ENCODE assay signal across 26 cellular contexts in genomic region chr14:77236814-77237213, GRCh38.
"Had no signal": no experiment of that assay in that cellular context is flagged by ENCODE, and none has a peak within 500 bp of the region (broad histone marks: within the 10 kb centered on the region; RNA-seq: fewer than 3 reads in every experiment).

No MANE protein-coding gene starts in this region.

- H3K27ac Mint-ChIP-seq: mesothelial cell of epicardium; natural killer cell; nephron progenitor cell; stimulated activated naive B cell treated with anti-CD40 and anti-IgM and Interleukin-4, amounts not matched to agents 10 μg/mL and 1 μg/mL and 100 μg/mL, for 72 hours; stimulated activated naive CD8-positive, alpha-beta T cell treated with anti-CD3 and anti-CD28 coated beads, Interleukin-15, Interleukin-2, amounts not matched to agents 100 ng/mL and 50 ng/mL, for 24 hours; type B pancreatic cell had no signal

- H3K9me3 ChIP-seq: left ventricle myocardium inferior, ovary, prostate gland, tibial nerve, uterus had no signal

- H3K4me1 ChIP-seq: left ventricle myocardium inferior, neural progenitor cell, prostate gland, tibial nerve, uterus had no signal

- DNase-seq: islet precursor cell; left ventricle myocardium inferior; mesendoderm; naive B cell; natural killer cell; nephron progenitor cell; ovary; retina; right cardiac atrium; stimulated activated CD4-positive, alpha-beta T cell treated with anti-CD3 and anti-CD28 coated beads, Interleukin-12 subunit alpha, Interleukin-12 subunit beta, amount 100 ng/mL, for 4 hours; stimulated activated CD4-positive, alpha-beta T cell treated with anti-CD3 and anti-CD28 coated beads, Interleukin-15, amount 100 ng/mL, for 24 hours; stimulated activated CD4-positive, alpha-beta T cell treated with anti-CD3 and anti-CD28 coated beads, Interleukin-2, amount 100 ng/mL, for 24 hours; stimulated activated CD4-positive, alpha-beta T cell treated with anti-CD3 and anti-CD28 coated beads, Interleukin-4, amount 100 ng/mL, for 1 hour; stimulated activated naive B cell treated with anti-CD40 and anti-IgM and Interleukin-4, amounts not matched to agents 10 μg/mL and 1 μg/mL and 100 μg/mL, for 72 hours; substantia nigra; uterus had no signal

- H3K4me3 Mint-ChIP-seq: mesothelial cell of epicardium; naive B cell; natural killer cell; nephron progenitor cell; neural progenitor cell; stimulated activated naive B cell treated with anti-CD40 and anti-IgM and Interleukin-4, amounts not matched to agents 10 μg/mL and 1 μg/mL and 100 μg/mL, for 72 hours; stimulated activated naive CD8-positive, alpha-beta T cell treated with anti-CD3 and anti-CD28 coated beads, Interleukin-15, Interleukin-2, amounts not matched to agents 100 ng/mL and 50 ng/mL, for 24 hours; type B pancreatic cell had no signal

- H3K27me3 Mint-ChIP-seq: stimulated activated naive CD8-positive, alpha-beta T cell treated with anti-CD3 and anti-CD28 coated beads, Interleukin-15, Interleukin-2, amounts not matched to agents 100 ng/mL and 50 ng/mL, for 24 hours had no signal

- H3K9me3 Mint-ChIP-seq: mesothelial cell of epicardium; naive B cell; natural killer cell; nephron progenitor cell; neural progenitor cell; stimulated activated naive B cell treated with anti-CD40 and anti-IgM and Interleukin-4, amounts not matched to agents 10 μg/mL and 1 μg/mL and 100 μg/mL, for 72 hours; stimulated activated naive CD8-positive, alpha-beta T cell treated with anti-CD3 and anti-CD28 coated beads, Interleukin-15, Interleukin-2, amounts not matched to agents 100 ng/mL and 50 ng/mL, for 24 hours; type B pancreatic cell had no signal

- H3K36me3 ChIP-seq: left ventricle myocardium inferior, neural progenitor cell, ovary, prostate gland, tibial nerve, uterus had no signal

- H3K27me3 ChIP-seq: hepatocyte, neural progenitor cell, ovary, tibial nerve, uterus had no signal

- H3K4me3 ChIP-seq: hepatocyte, left ventricle myocardium inferior, lung, neural progenitor cell, ovary, prostate gland, skin epidermis, tibial nerve, uterus had no signal

- ATAC-seq: natural killer cell; right cardiac atrium; sciatic nerve; stimulated activated naive B cell treated with anti-CD40 and anti-IgM and Interleukin-4, amounts not matched to agents 10 μg/mL and 1 μg/mL and 100 μg/mL, for 72 hours had no signal

- H3K4me1 Mint-ChIP-seq: mesothelial cell of epicardium, nephron progenitor cell, neural progenitor cell had no signal

- H3K27ac ChIP-seq: hepatocyte, left ventricle myocardium inferior, neural progenitor cell, ovary, prostate gland, skin epidermis, tibial nerve, uterus had no signal
